Comparison of ENCODE assay signal across 8 cellular contexts in the genomic region with DNA sequence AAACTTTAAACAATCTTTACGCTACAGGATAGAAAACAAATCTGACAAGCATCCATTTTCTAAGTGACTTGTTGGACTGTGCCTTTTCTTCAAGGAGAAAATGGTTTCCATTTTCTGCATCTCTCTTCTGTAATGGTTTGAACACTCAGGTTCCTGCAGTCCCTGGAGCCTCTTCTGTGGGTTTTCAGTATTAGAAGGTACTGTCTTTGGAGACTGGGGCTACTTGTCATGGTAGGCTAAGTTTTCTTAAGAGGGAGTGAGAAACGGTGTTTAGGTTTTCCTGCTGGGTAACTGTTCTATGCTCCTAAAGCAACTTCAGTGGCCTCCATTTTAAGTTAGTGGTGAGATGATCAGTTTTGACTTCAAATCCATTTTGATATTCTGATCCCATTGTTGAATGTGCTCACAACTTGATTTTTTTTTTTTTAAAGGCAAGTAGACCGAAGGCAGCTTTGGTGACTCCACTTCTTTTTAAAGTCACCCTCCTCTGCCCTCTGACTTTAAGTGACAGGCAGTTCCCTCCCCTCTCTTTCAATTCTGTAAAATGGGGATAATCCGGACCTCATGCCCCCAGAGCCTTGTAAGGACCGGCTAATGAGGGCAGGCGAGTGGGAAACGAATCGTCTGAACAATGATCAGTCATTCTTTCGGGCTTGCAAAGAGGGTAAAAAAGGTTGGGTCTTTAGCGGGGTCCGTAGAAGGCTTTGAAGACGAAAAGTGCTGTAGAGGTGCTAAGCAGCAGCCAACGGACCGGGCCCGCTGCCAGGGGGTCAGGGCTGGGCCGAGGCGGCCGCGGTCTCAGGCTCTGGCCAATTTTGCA. TPM values are rescaled to one million over a fixed set of nuclear protein-coding genes. Genes with fewer than 3 reads are reported as not detected.
A peak's percentile ranks its signal among the peaks of the same experiment; 100 is the strongest.
DNase-seq lines count a peak whose midpoint lies in the region; ATAC-seq, FAIRE-seq and TF ChIP-seq lines count a peak whose summit lies in the region.

No MANE protein-coding gene starts in this region.

- no peak for TF ChIP-seq EP300 in suprapubic skin (IDR thresholded peaks at IDR 0.05)

- H3K9me3 ChIP-seq in heart left ventricle (no peaks in the 10 kb centered on the region), iPS-20b (ENCODE audit: insufficient read depth, low read depth, low read length) (no peaks in the 10 kb centered on the region), suprapubic skin (no peaks in the 10 kb centered on the region)

- no peak for TF ChIP-seq POLR2A in heart left ventricle (IDR thresholded peaks at IDR 0.05)
- TF ChIP-seq POLR2A in suprapubic skin (IDR thresholded peaks at IDR 0.05) = no peak

- H3K27ac ChIP-seq in heart left ventricle (peak overlapping the region; percentile 89 to 98 (median 96)), iPS-20b (ENCODE audit: low read length) (no peak overlapping the region), suprapubic skin (peak overlapping the region; percentile 99)

- peak overlapping the region; percentile 97 for H3K27ac Mint-ChIP-seq in activated CD8-positive, alpha-beta T cell treated with anti-CD3 and anti-CD28 coated beads, Interleukin-2, amount 10 ng/mL, durations not matched to agents 7 days and 5 days

- intact Hi-C loops in heart left ventricle (cut with DNase I) (loop anchor here in 7 of 10 donors (1.0 to 5.0 kb wide), 6 partner anchors 47 to 93 kb away; partner anchors contain the start of gene PIGV (in 3 of the 7)), Right ventricle myocardium superior (cut with DNase I) (loop anchor here (2.0 to 5.0 kb wide), 2 partner anchors 57 to 94 kb away; no protein-coding TSS in a partner anchor)

- H3K36me3 Mint-ChIP-seq in activated CD8-positive, alpha-beta T cell treated with anti-CD3 and anti-CD28 coated beads, Interleukin-2, amount 10 ng/mL, durations not matched to agents 7 days and 5 days (ENCODE audit: low read depth) = no peaks in the 10 kb centered on the region

- peak overlapping the region; percentile 86 for H3K9ac ChIP-seq in iPS-20b (ENCODE audit: low read depth, low read length)

- WGBS in heart left ventricle, 4 donors = 12 to 13% (median 12%) methylated on average over 19 of the region's 19 CpGs
- WGBS in suprapubic skin = 8% methylated on average over 19 of the region's 19 CpGs

- no peaks in the 10 kb centered on the region for H3K27me3 Mint-ChIP-seq in activated CD8-positive, alpha-beta T cell treated with anti-CD3 and anti-CD28 coated beads, Interleukin-2, amount 10 ng/mL, durations not matched to agents 7 days and 5 days (ENCODE audit: low read depth)

- H3K4me1 Mint-ChIP-seq in activated CD8-positive, alpha-beta T cell treated with anti-CD3 and anti-CD28 coated beads, Interleukin-2, amount 10 ng/mL, durations not matched to agents 7 days and 5 days (ENCODE audit: low read depth) = peaks cover 34% of the 10 kb centered on the region

- ATAC-seq in heart left ventricle = no peak
- no peak for ATAC-seq in Right ventricle myocardium superior (ENCODE audit: poor library complexity)
- no peak for ATAC-seq in activated CD8-positive, alpha-beta T cell treated with anti-CD3 and anti-CD28 coated beads, Interleukin-2, amount 10 ng/mL, durations not matched to agents 7 days and 5 days

- in situ Hi-C loops in KBM-7 (cut with MboI; ENCODE audit: low pct_unique_long_range_greater_than_20kb, low sequenced_read_pairs) = no loop called here

- TF ChIP-seq CTCF in heart left ventricle (IDR thresholded peaks at IDR 0.05) (no peak), suprapubic skin (IDR thresholded peaks at IDR 0.05) (no peak)

- peak overlapping the region; percentile 88 for H3K4me3 Mint-ChIP-seq in activated CD8-positive, alpha-beta T cell treated with anti-CD3 and anti-CD28 coated beads, Interleukin-2, amount 10 ng/mL, durations not matched to agents 7 days and 5 days

- no peaks in the 10 kb centered on the region for H3K36me3 ChIP-seq in heart left ventricle
- no peaks in the 10 kb centered on the region for H3K36me3 ChIP-seq in iPS-20b (ENCODE audit: insufficient read depth, low read depth, low read length)
- H3K36me3 ChIP-seq in suprapubic skin = no peaks in the 10 kb centered on the region

- no peak for DNase-seq in heart left ventricle
- DNase-seq in Right ventricle myocardium superior = no peak
- peak; percentile 41 for DNase-seq in activated CD8-positive, alpha-beta T cell treated with anti-CD3 and anti-CD28 coated beads, Interleukin-2, amount 10 ng/mL, durations not matched to agents 7 days and 5 days
- DNase-seq in suprapubic skin (ENCODE audit: low spot score in 2 of 2) = no peak
- no peak for DNase-seq in HTR-8/SVneo (ENCODE audit: insufficient read length, low spot score)
- no peak for DNase-seq in KBM-7
- DNase-seq in stimulated activated CD4-positive, alpha-beta T cell treated with anti-CD3 and anti-CD28 coated beads, Interleukin-4, amount 100 ng/mL, for 4 hours = no peak

- POLR2A ChIA-PET in activated CD8-positive, alpha-beta T cell treated with anti-CD3 and anti-CD28 coated beads, Interleukin-2, amount 10 ng/mL, durations not matched to agents 7 days and 5 days (lab: Charles Lee) = interaction anchor here (1.7 to 15.2 kb wide), 2 partner anchors 93 to 194 kb away, joined by 5 to 325 read pairs; partner anchors contain the start of gene PIGV

- H3K4me3 ChIP-seq in heart left ventricle = peak overlapping the region; percentile 80 to 96 (median 92)
- peak overlapping the region; percentile 82 for H3K4me3 ChIP-seq in iPS-20b (ENCODE audit: low read length)
- H3K4me3 ChIP-seq in suprapubic skin = peak overlapping the region; percentile 94

- H3K4me1 ChIP-seq in heart left ventricle = peaks cover 9 to 59% (median 42%) of the 10 kb centered on the region in 12 donors
- H3K4me1 ChIP-seq in iPS-20b (ENCODE audit: insufficient read depth, low read length) = peaks cover 34% of the 10 kb centered on the region
- H3K4me1 ChIP-seq in suprapubic skin = peaks cover 48% of the 10 kb centered on the region

- H3K27me3 ChIP-seq in heart left ventricle (peaks cover 0 to 4% (median 0%) of the 10 kb centered on the region in 9 donors), iPS-20b (ENCODE audit: insufficient read depth, low read length) (peaks cover 13% of the 10 kb centered on the region; the same call in 1 of the 2 replicates), suprapubic skin (no peaks in the 10 kb centered on the region)

- FAIRE-seq in HTR-8/SVneo (lab: Jason Lieb, UNC) = no peak

- H3K9me3 Mint-ChIP-seq in activated CD8-positive, alpha-beta T cell treated with anti-CD3 and anti-CD28 coated beads, Interleukin-2, amount 10 ng/mL, durations not matched to agents 7 days and 5 days (ENCODE audit: insufficient read depth) = no peaks in the 10 kb centered on the region

- CTCF ChIA-PET in activated CD8-positive, alpha-beta T cell treated with anti-CD3 and anti-CD28 coated beads, Interleukin-2, amount 10 ng/mL, durations not matched to agents 7 days and 5 days (lab: Charles Lee) = interaction anchor here (1.0 to 7.8 kb wide), 5 partner anchors 16 to 138 kb away, joined by 4 to 125 read pairs (median 29); partner anchors contain the start of gene PIGV

RNA-seq across cellular contexts. Expression of gene ARID1A, which starts 1.0 kb away (rescaled TPM):
- 10 to 100 TPM; 29.0 to 73.9 (median 49.9) TPM for total RNA-seq in heart left ventricle
- polyA plus RNA-seq in heart left ventricle = 10 to 100 TPM; 14.1 to 33.0 TPM
- total RNA-seq in Right ventricle myocardium superior = 29.4 TPM
- total RNA-seq in activated CD8-positive, alpha-beta T cell treated with anti-CD3 and anti-CD28 coated beads, Interleukin-2, amount 10 ng/mL, durations not matched to agents 7 days and 5 days = 100 to 1,000 TPM; 122 to 123 TPM
- total RNA-seq in suprapubic skin = 10 to 100 TPM; 77.2 to 90.0 (median 83.5) TPM
